1 cellular context compared by ENCODE assay signal in the genomic region with DNA sequence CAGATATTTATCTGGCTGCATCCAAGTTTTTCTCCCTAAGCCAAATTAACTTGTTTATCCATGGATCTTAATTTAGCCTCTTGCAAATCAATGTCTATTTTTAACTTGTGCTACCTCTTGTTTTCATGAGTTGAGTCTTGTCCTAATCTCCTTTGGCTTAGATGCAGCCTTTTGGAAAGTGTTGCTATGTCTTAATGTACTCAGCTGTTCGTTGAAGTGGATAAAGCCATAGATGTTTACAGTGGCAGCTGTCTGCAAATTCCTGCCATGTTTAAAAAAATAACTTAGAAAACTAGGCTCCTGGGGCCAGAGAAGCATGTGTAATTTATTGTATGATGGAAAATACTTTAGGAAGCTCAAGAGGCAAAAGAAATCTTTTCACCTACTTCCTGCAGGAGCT.
TF ChIP-seq lines count a peak whose summit lies in the region.

No MANE protein-coding gene starts in this region.

TF ChIP-seq in K562, 482 proteins besides CTCF, POLR2A, EP300 and RAD21:
- TF ChIP-seq, protein P1, sequence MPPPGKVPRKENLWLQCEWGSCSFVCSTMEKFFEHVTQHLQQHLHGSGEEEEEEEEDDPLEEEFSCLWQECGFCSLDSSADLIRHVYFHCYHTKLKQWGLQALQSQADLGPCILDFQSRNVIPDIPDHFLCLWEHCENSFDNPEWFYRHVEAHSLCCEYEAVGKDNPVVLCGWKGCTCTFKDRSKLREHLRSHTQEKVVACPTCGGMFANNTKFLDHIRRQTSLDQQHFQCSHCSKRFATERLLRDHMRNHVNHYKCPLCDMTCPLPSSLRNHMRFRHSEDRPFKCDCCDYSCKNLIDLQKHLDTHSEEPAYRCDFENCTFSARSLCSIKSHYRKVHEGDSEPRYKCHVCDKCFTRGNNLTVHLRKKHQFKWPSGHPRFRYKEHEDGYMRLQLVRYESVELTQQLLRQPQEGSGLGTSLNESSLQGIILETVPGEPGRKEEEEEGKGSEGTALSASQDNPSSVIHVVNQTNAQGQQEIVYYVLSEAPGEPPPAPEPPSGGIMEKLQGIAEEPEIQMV (tag; conservative IDR thresholded peaks at IDR 0.05; ENCODE audit: low read depth): no peak
- TF ChIP-seq, protein P2, sequence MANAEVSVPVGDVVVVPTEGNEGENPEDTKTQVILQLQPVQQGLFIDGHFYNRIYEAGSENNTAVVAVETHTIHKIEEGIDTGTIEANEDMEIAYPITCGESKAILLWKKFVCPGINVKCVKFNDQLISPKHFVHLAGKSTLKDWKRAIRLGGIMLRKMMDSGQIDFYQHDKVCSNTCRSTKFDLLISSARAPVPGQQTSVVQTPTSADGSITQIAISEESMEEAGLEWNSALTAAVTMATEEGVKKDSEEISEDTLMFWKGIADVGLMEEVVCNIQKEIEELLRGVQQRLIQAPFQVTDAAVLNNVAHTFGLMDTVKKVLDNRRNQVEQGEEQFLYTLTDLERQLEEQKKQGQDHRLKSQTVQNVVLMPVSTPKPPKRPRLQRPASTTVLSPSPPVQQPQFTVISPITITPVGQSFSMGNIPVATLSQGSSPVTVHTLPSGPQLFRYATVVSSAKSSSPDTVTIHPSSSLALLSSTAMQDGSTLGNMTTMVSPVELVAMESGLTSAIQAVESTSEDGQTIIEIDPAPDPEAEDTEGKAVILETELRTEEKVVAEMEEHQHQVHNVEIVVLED (CRISPR knock-in tag; IDR thresholded peaks at IDR 0.05): no peak
